ENCODE assay signal across 1 cellular context in genomic region chr7:2354173-2355078, GRCh38.
TF ChIP-seq lines count a peak whose summit lies in the region.

EIF3B (plus strand) TSS chr7:2354827; CDS start chr7:2354922, 95 bp downstream.

TF ChIP-seq in HEK293, 187 proteins besides CTCF, POLR2A, EP300 and RAD21 (continued from another document and continues in another):
- TF ChIP-seq, protein P1, sequence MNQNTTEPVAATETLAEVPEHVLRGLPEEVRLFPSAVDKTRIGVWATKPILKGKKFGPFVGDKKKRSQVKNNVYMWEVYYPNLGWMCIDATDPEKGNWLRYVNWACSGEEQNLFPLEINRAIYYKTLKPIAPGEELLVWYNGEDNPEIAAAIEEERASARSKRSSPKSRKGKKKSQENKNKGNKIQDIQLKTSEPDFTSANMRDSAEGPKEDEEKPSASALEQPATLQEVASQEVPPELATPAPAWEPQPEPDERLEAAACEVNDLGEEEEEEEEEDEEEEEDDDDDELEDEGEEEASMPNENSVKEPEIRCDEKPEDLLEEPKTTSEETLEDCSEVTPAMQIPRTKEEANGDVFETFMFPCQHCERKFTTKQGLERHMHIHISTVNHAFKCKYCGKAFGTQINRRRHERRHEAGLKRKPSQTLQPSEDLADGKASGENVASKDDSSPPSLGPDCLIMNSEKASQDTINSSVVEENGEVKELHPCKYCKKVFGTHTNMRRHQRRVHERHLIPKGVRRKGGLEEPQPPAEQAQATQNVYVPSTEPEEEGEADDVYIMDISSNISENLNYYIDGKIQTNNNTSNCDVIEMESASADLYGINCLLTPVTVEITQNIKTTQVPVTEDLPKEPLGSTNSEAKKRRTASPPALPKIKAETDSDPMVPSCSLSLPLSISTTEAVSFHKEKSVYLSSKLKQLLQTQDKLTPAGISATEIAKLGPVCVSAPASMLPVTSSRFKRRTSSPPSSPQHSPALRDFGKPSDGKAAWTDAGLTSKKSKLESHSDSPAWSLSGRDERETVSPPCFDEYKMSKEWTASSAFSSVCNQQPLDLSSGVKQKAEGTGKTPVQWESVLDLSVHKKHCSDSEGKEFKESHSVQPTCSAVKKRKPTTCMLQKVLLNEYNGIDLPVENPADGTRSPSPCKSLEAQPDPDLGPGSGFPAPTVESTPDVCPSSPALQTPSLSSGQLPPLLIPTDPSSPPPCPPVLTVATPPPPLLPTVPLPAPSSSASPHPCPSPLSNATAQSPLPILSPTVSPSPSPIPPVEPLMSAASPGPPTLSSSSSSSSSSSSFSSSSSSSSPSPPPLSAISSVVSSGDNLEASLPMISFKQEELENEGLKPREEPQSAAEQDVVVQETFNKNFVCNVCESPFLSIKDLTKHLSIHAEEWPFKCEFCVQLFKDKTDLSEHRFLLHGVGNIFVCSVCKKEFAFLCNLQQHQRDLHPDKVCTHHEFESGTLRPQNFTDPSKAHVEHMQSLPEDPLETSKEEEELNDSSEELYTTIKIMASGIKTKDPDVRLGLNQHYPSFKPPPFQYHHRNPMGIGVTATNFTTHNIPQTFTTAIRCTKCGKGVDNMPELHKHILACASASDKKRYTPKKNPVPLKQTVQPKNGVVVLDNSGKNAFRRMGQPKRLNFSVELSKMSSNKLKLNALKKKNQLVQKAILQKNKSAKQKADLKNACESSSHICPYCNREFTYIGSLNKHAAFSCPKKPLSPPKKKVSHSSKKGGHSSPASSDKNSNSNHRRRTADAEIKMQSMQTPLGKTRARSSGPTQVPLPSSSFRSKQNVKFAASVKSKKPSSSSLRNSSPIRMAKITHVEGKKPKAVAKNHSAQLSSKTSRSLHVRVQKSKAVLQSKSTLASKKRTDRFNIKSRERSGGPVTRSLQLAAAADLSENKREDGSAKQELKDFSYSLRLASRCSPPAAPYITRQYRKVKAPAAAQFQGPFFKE (tag by site-specific recombination; IDR thresholded peaks at IDR 0.05; ENCODE audit: borderline replicate concordance): no peak
- TF ChIP-seq PRDM6 (tag by site-specific recombination; IDR thresholded peaks at IDR 0.05) (no peak), ZNF792 (tag by site-specific recombination; IDR thresholded peaks at IDR 0.05) (no peak), ZNF626 (tag by site-specific recombination; IDR thresholded peaks at IDR 0.05) (no peak), INSM2 (tag by site-specific recombination; IDR thresholded peaks at IDR 0.05) (peak; percentile 28; the same call in 1 of the 2 replicates), ZBTB21 (tag by site-specific recombination; IDR thresholded peaks at IDR 0.05) (no peak; the same call in 1 of the 2 replicates), KLF1 (tag by site-specific recombination; IDR thresholded peaks at IDR 0.05) (peak; percentile 70), PRDM1 (tag by site-specific recombination; IDR thresholded peaks at IDR 0.05) (no peak), ZNF585B (tag by site-specific recombination; IDR thresholded peaks at IDR 0.05) (no peak), ZNF354C (tag by site-specific recombination; IDR thresholded peaks at IDR 0.05; ENCODE audit: borderline replicate concordance, low read depth) (no peak), ZBTB26 (tag by site-specific recombination; optimal IDR thresholded peaks at IDR 0.05) (peak; percentile 49), BCL11B (tag by site-specific recombination; IDR thresholded peaks at IDR 0.05; ENCODE audit: low read depth) (no peak), ZNF555 (tag by site-specific recombination; conservative IDR thresholded peaks at IDR 0.05) (no peak), ZNF155 (tag by site-specific recombination; IDR thresholded peaks at IDR 0.05) (no peak), ZNF202 (tag by site-specific recombination; IDR thresholded peaks at IDR 0.05; ENCODE audit: borderline replicate concordance) (no peak), ZNF140 (tag by site-specific recombination; IDR thresholded peaks at IDR 0.05) (no peak), ZFP69B (tag by site-specific recombination; IDR thresholded peaks at IDR 0.05) (0 out of 2 replicates have a peak, but pooled peaks have one; percentile 32), ZNF776 (tag by site-specific recombination; IDR thresholded peaks at IDR 0.05; ENCODE audit: borderline replicate concordance) (no peak), ZNF112 (tag by site-specific recombination; IDR thresholded peaks at IDR 0.05) (no peak), GLIS2 (tag by site-specific recombination; IDR thresholded peaks at IDR 0.05) (no peak), ZNF596 (tag by site-specific recombination; IDR thresholded peaks at IDR 0.05) (no peak), ZNF266 (tag by site-specific recombination; IDR thresholded peaks at IDR 0.05; ENCODE audit: low read depth) (no peak), ZNF274 (IDR thresholded peaks at IDR 0.05; ENCODE audit: low read length) (no peak), ZNF274 (tag by site-specific recombination; IDR thresholded peaks at IDR 0.05; ENCODE audit: borderline replicate concordance) (no peak), ZNF302 (tag by site-specific recombination; IDR thresholded peaks at IDR 0.05; ENCODE audit: low read depth) (no peak), MZF1 (tag by site-specific recombination; IDR thresholded peaks at IDR 0.05; ENCODE audit: borderline replicate concordance) (no peak), HOXC10 (CRISPR knock-in tag; IDR thresholded peaks at IDR 0.05) (no peak), SP3 (tag by site-specific recombination; IDR thresholded peaks at IDR 0.05) (peak; percentile 66), ZNF366 (tag by site-specific recombination; conservative IDR thresholded peaks at IDR 0.05) (no peak), PRDM4 (tag by site-specific recombination; IDR thresholded peaks at IDR 0.05) (no peak), ZNF629 (tag by site-specific recombination; IDR thresholded peaks at IDR 0.05) (peak; percentile 44; the same call in 1 of the 2 replicates), ZNF707 (tag by site-specific recombination; IDR thresholded peaks at IDR 0.05) (no peak), SP7 (tag by site-specific recombination; IDR thresholded peaks at IDR 0.05) (peak; percentile 70)
- TF ChIP-seq, protein P2, sequence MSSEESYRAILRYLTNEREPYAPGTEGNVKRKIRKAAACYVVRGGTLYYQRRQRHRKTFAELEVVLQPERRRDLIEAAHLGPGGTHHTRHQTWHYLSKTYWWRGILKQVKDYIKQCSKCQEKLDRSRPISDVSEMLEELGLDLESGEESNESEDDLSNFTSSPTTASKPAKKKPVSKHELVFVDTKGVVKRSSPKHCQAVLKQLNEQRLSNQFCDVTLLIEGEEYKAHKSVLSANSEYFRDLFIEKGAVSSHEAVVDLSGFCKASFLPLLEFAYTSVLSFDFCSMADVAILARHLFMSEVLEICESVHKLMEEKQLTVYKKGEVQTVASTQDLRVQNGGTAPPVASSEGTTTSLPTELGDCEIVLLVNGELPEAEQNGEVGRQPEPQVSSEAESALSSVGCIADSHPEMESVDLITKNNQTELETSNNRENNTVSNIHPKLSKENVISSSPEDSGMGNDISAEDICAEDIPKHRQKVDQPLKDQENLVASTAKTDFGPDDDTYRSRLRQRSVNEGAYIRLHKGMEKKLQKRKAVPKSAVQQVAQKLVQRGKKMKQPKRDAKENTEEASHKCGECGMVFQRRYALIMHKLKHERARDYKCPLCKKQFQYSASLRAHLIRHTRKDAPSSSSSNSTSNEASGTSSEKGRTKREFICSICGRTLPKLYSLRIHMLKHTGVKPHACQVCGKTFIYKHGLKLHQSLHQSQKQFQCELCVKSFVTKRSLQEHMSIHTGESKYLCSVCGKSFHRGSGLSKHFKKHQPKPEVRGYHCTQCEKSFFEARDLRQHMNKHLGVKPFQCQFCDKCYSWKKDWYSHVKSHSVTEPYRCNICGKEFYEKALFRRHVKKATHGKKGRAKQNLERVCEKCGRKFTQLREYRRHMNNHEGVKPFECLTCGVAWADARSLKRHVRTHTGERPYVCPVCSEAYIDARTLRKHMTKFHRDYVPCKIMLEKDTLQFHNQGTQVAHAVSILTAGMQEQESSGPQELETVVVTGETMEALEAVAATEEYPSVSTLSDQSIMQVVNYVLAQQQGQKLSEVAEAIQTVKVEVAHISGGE (tag by site-specific recombination; conservative IDR thresholded peaks at IDR 0.05; ENCODE audit: low read depth): 0 out of 2 replicates have a peak, but pooled peaks have one; percentile 9
- TF ChIP-seq, protein P3, sequence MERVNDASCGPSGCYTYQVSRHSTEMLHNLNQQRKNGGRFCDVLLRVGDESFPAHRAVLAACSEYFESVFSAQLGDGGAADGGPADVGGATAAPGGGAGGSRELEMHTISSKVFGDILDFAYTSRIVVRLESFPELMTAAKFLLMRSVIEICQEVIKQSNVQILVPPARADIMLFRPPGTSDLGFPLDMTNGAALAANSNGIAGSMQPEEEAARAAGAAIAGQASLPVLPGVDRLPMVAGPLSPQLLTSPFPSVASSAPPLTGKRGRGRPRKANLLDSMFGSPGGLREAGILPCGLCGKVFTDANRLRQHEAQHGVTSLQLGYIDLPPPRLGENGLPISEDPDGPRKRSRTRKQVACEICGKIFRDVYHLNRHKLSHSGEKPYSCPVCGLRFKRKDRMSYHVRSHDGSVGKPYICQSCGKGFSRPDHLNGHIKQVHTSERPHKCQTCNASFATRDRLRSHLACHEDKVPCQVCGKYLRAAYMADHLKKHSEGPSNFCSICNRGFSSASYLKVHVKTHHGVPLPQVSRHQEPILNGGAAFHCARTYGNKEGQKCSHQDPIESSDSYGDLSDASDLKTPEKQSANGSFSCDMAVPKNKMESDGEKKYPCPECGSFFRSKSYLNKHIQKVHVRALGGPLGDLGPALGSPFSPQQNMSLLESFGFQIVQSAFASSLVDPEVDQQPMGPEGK (tag by site-specific recombination; IDR thresholded peaks at IDR 0.05): 0 out of 2 replicates have a peak, but pooled peaks have one; percentile 5
- TF ChIP-seq, protein P4, sequence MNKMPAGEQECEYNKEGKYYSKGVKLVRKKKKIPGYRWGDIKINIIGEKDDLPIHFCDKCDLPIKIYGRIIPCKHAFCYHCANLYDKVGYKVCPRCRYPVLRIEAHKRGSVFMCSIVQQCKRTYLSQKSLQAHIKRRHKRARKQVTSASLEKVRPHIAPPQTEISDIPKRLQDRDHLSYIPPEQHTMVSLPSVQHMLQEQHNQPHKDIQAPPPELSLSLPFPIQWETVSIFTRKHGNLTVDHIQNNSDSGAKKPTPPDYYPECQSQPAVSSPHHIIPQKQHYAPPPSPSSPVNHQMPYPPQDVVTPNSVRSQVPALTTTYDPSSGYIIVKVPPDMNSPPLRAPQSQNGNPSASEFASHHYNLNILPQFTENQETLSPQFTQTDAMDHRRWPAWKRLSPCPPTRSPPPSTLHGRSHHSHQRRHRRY (tag by site-specific recombination; IDR thresholded peaks at IDR 0.05): no peak
- TF ChIP-seq, protein P5, sequence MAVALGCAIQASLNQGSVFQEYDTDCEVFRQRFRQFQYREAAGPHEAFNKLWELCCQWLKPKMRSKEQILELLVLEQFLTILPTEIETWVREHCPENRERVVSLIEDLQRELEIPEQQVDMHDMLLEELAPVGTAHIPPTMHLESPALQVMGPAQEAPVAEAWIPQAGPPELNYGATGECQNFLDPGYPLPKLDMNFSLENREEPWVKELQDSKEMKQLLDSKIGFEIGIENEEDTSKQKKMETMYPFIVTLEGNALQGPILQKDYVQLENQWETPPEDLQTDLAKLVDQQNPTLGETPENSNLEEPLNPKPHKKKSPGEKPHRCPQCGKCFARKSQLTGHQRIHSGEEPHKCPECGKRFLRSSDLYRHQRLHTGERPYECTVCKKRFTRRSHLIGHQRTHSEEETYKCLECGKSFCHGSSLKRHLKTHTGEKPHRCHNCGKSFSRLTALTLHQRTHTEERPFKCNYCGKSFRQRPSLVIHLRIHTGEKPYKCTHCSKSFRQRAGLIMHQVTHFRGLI (tag by site-specific recombination; IDR thresholded peaks at IDR 0.05): peak; percentile 79
